In genomic region chr7:92904292-92905131, GRCh38 we compare ENCODE assay signal across 8 cellular contexts.
DNase-seq lines count a peak whose midpoint lies in the region; ATAC-seq and TF ChIP-seq lines count a peak whose summit lies in the region.

No MANE protein-coding gene starts in this region.

- no peaks in the 10 kb centered on the region for H3K36me3 ChIP-seq in lower lobe of right lung

- no peaks in the 10 kb centered on the region for H3K27me3 ChIP-seq in lower lobe of right lung (ENCODE audit: low read depth)

- DNase-seq in RKO (ENCODE audit: low spot score) (peak; percentile 94), lower lobe of right lung (peak; percentile 35), stromal cell of bone marrow (ENCODE audit: low read depth) (peak; percentile 85), NCI-H1694 (lab: John Stamatoyannopoulos, UW) (no peak), NCI-H1048 (lab: John Stamatoyannopoulos, UW) (no peak)
- peak; percentile 93 for DNase-seq in activated effector memory CD4-positive, alpha-beta T cell treated with anti-CD3 and anti-CD28 coated beads, Interleukin-2, amount 50 U/mL, for 16 hours

- H3K27ac ChIP-seq in lower lobe of right lung, result no peak overlapping the region

- H3K9me3 ChIP-seq in lower lobe of right lung, result no peaks in the 10 kb centered on the region

- TF ChIP-seq CTCF in lower lobe of right lung (IDR thresholded peaks at IDR 0.05), result no peak

- H3K4me3 ChIP-seq in lower lobe of right lung, result no peak overlapping the region

- ATAC-seq in GM18868 (IDR thresholded peaks at IDR 0.05; ENCODE audit: unreplicated experiment) (peak; percentile 98), HG02973 (IDR thresholded peaks at IDR 0.05; ENCODE audit: unreplicated experiment) (peak; percentile 99), lower lobe of right lung (peak in 1 of 2 donors; percentile 51)

- intact Hi-C loops in lower lobe of right lung (cut with DNase I), result no loop called here

- no peaks in the 10 kb centered on the region for H3K4me1 ChIP-seq in lower lobe of right lung

Comparison
In these comparisons a context has a peak if more than half of its experiments do, and no peak if none do; other contexts are left out.
1. DNase-seq: peak in RKO (single experiment), activated effector memory CD4-positive, alpha-beta T cell treated with anti-CD3 and anti-CD28 coated beads, Interleukin-2, amount 50 U/mL, for 16 hours (single experiment), lower lobe of right lung (single experiment) and stromal cell of bone marrow (single experiment); none in NCI-H1694 (single experiment) and NCI-H1048 (single experiment).